10 cellular contexts compared by ENCODE assay signal in genomic region chr6:35311390-35312075, GRCh38. TPM values are rescaled to one million over a fixed set of nuclear protein-coding genes. Genes with fewer than 3 reads are reported as not detected.
DNase-seq lines count a peak whose midpoint lies in the region; ATAC-seq and TF ChIP-seq lines count a peak whose summit lies in the region.
"Had no signal": no experiment of that assay in that cellular context is flagged by ENCODE, and none has a peak within 500 bp of the region (broad histone marks: within the 10 kb centered on the region; RNA-seq: fewer than 3 reads in every experiment).

No MANE protein-coding gene starts in this region.

- H3K4me1 Mint-ChIP-seq in CD4-positive, CD25-positive, alpha-beta regulatory T cell, result peaks cover 48 to 95% (median 73%) of the 10 kb centered on the region in 4 donors
- H3K4me1 Mint-ChIP-seq in naive B cell, result peaks cover 57 to 81% (median 71%) of the 10 kb centered on the region in 3 donors

- BruUV-seq in A673 (replicated peaks; lab: Mats Ljungman, UMichigan), result no TSS peak

- intact Hi-C loops in A673 (cut with micrococcal nuclease; ENCODE audit: unreplicated experiment), result no loop called here

- peak overlapping the region; percentile 65 for H3K4me3 ChIP-seq in CD4-positive, CD25-positive, alpha-beta regulatory T cell (ENCODE audit: low read depth, low read length)
- H3K4me3 ChIP-seq in foreskin fibroblast (ENCODE audit: low read depth in 1 of 2, low read length in 2 of 2) (no peak overlapping the region), A673 (ENCODE audit: low read depth, low read length, poor library complexity, severe bottlenecking) (no peak overlapping the region)
- H3K4me3 ChIP-seq: tibial artery had no signal

- H3K27ac ChIP-seq in CD4-positive, CD25-positive, alpha-beta regulatory T cell (ENCODE audit: insufficient read depth, low read length, poor library complexity, severe bottlenecking), result peak overlapping the region; percentile 78
- no peak overlapping the region for H3K27ac ChIP-seq in A673 (ENCODE audit: low read depth, low read length, poor library complexity, severe bottlenecking)
- H3K27ac ChIP-seq: C4-2B, tibial artery had no signal

- H3K36me3 ChIP-seq in CD4-positive, CD25-positive, alpha-beta regulatory T cell (ENCODE audit: control insufficient read depth, insufficient read depth, low read length), result peaks cover 53% of the 10 kb centered on the region
- H3K36me3 ChIP-seq in A673 (ENCODE audit: insufficient read depth, low read length, poor library complexity, severe bottlenecking), result no peaks in the 10 kb centered on the region

- H3K27ac Mint-ChIP-seq in CD4-positive, CD25-positive, alpha-beta regulatory T cell, result peak overlapping the region; percentile 96 to 99 (median 98)
- H3K27ac Mint-ChIP-seq in naive B cell, result peak overlapping the region; percentile 97 to 99 (median 98)

- no peaks in the 10 kb centered on the region for H3K27me3 Mint-ChIP-seq in CD4-positive, CD25-positive, alpha-beta regulatory T cell
- no peaks in the 10 kb centered on the region for H3K27me3 Mint-ChIP-seq in naive B cell

- peaks cover 66% of the 10 kb centered on the region for H3K36me3 Mint-ChIP-seq in CD4-positive, CD25-positive, alpha-beta regulatory T cell
- H3K36me3 Mint-ChIP-seq in naive B cell, result peaks cover 9 to 18% of the 10 kb centered on the region in 2 donors

- TF ChIP-seq CTCF in foreskin fibroblast (IDR thresholded peaks at IDR 0.05; ENCODE audit: low read depth, low read length), result no peak
- no peak for TF ChIP-seq CTCF in A673 (conservative IDR thresholded peaks at IDR 0.05; ENCODE audit: low read depth, low read length)

- CTCF ChIA-PET in A673 (lab: Charles Lee), result no interaction called here

- H3K9me3 Mint-ChIP-seq in CD4-positive, CD25-positive, alpha-beta regulatory T cell, result no peaks in the 10 kb centered on the region
- H3K9me3 Mint-ChIP-seq in naive B cell, result no peaks in the 10 kb centered on the region

- H3K4me1 ChIP-seq in CD4-positive, CD25-positive, alpha-beta regulatory T cell (ENCODE audit: control insufficient read depth, insufficient read depth, low read length, poor library complexity, severe bottlenecking), result peaks cover 90% of the 10 kb centered on the region
- H3K4me1 ChIP-seq in A673 (ENCODE audit: insufficient read depth, low read length, poor library complexity, severe bottlenecking), result no peaks in the 10 kb centered on the region
- H3K4me1 ChIP-seq: tibial artery had no signal

- H3K9me3 ChIP-seq in CD4-positive, CD25-positive, alpha-beta regulatory T cell (ENCODE audit: control insufficient read depth in 2 of 2, low read length in 2 of 2), result no peaks in the 10 kb centered on the region
- no peaks in the 10 kb centered on the region for H3K9me3 ChIP-seq in A673 (ENCODE audit: low read depth, low read length, poor library complexity, severe bottlenecking)
- H3K9me3 ChIP-seq: tibial artery had no signal

- peak; percentile 89 to 90 for ATAC-seq in CD4-positive, CD25-positive, alpha-beta regulatory T cell (ENCODE audit: low read depth in 2 of 2)
- peak; percentile 91 to 93 for ATAC-seq in naive B cell (ENCODE audit: low read depth in 2 of 2)
- ATAC-seq in HG03025 (IDR thresholded peaks at IDR 0.05; ENCODE audit: low FRiP score, unreplicated experiment), result no peak

- POLR2A ChIA-PET in A673 (lab: Charles Lee; ENCODE audit: low non-redundant PET), result no interaction called here

- no peaks in the 10 kb centered on the region for H3K27me3 ChIP-seq in CD4-positive, CD25-positive, alpha-beta regulatory T cell (ENCODE audit: control insufficient read depth, insufficient read depth, low read length)
- H3K27me3 ChIP-seq in A673 (replicated peaks; ENCODE audit: insufficient read depth, low read depth, low read length, poor library complexity), result peaks cover 5% of the 10 kb centered on the region
- H3K27me3 ChIP-seq: tibial artery had no signal

- DNase-seq in CD4-positive, CD25-positive, alpha-beta regulatory T cell, result peak; percentile 30 to 93 (median 68)
- DNase-seq in NOMO-1 treated with dmso at 0.1 percent for 144 hours (lab: John Stamatoyannopoulos, UW; ENCODE audit: unreplicated experiment) (peak; percentile 24), activated T-helper 1 cell treated with Interleukin-2 at 50 U/mL for 16 hours (ENCODE audit: low read depth) (peak; percentile 51), naive B cell (peak; percentile 61), foreskin fibroblast (no peak), A673 (ENCODE audit: low spot score) (no peak), HT-29 (ENCODE audit: low spot score) (no peak)
- DNase-seq: tibial artery had no signal

- peak overlapping the region; percentile 85 to 94 (median 92) for H3K4me3 Mint-ChIP-seq in CD4-positive, CD25-positive, alpha-beta regulatory T cell
- H3K4me3 Mint-ChIP-seq in naive B cell, result peak overlapping the region; percentile 76 to 91 (median 86)

RNA-seq across cellular contexts. Expression of gene DEF6, which starts 13.9 kb away (rescaled TPM):
- total RNA-seq in CD4-positive, CD25-positive, alpha-beta regulatory T cell, result 247 TPM
- polyA plus RNA-seq in CD4-positive, CD25-positive, alpha-beta regulatory T cell, result 100 to 1,000 TPM; 134 to 142 (median 139) TPM
- polyA plus RNA-seq in naive B cell (ENCODE audit: low read depth in 6 of 6), result 100 to 1,000 TPM in 1 of 6 donors, 10 to 100 TPM in 5; 25.8 to 104 (median 58.3) TPM
- 0.37 and 0.44 TPM in 2 replicates for total RNA-seq in A673 (2021)
- total RNA-seq in HT-29 (2014; rRNA removed; shearing (Covaris generic)), result 2.0 and 3.2 TPM in 2 replicates

RNA-seq across cellular contexts. Expression of gene PPARD, which starts 30.8 kb away (rescaled TPM):
- total RNA-seq in CD4-positive, CD25-positive, alpha-beta regulatory T cell, result 37.3 TPM
- polyA plus RNA-seq in CD4-positive, CD25-positive, alpha-beta regulatory T cell, result 1 to 10 TPM; 3.8 to 6.6 (median 5.1) TPM
- 10 to 100 TPM in 1 of 6 donors, 1 to 10 TPM in 4, not detected in 1; 5.6 to 13.9 (median 5.7) TPM for polyA plus RNA-seq in naive B cell (ENCODE audit: low read depth in 6 of 6)
- total RNA-seq in A673 (2021), result 13.8 and 15.4 TPM in 2 replicates
- 10.1 and 13.7 TPM in 2 replicates for total RNA-seq in HT-29 (2014; rRNA removed; shearing (Covaris generic))

RNA-seq across cellular contexts. Expression of gene ZNF76, which starts 52.0 kb away (rescaled TPM):
- total RNA-seq in CD4-positive, CD25-positive, alpha-beta regulatory T cell, result 66.6 TPM
- 10 to 100 TPM; 18.7 to 25.1 (median 20.5) TPM for polyA plus RNA-seq in CD4-positive, CD25-positive, alpha-beta regulatory T cell
- 10 to 100 TPM; 22.4 to 42.1 (median 29.8) TPM for polyA plus RNA-seq in naive B cell (ENCODE audit: low read depth in 6 of 6)
- total RNA-seq in A673 (2021), result 28.7 and 36.0 TPM in 2 replicates
- total RNA-seq in HT-29 (2014; rRNA removed; shearing (Covaris generic)), result 19.5 and 23.1 TPM in 2 replicates

Comparison
In these comparisons a context has a peak if more than half of its experiments do, and no peak if none do; other contexts are left out.
1. DNase-seq: peak in CD4-positive, CD25-positive, alpha-beta regulatory T cell (3 of 3), NOMO-1 treated with dmso at 0.1 percent for 144 hours (single experiment), activated T-helper 1 cell treated with Interleukin-2 at 50 U/mL for 16 hours (single experiment) and naive B cell (single experiment); none in foreskin fibroblast (0 of 2), A673 (single experiment) and HT-29 (single experiment).
2. RNA of gene DEF6, which starts 13.9 kb away (total RNA-seq): 247 TPM in CD4-positive, CD25-positive, alpha-beta regulatory T cell (single experiment); 2.0 to 3.2 TPM in HT-29 and 0.37 to 0.44 TPM in A673; every median in the first group is over 10 times any median in the second.